In genomic region chr14:90276627-90277367, GRCh38 we compare ENCODE assay signal across 13 cellular contexts. TPM values are rescaled to one million over a fixed set of nuclear protein-coding genes. Genes with fewer than 3 reads are reported as not detected.
DNase-seq lines count a peak whose midpoint lies in the region; ATAC-seq and TF ChIP-seq lines count a peak whose summit lies in the region.
"Had no signal": no experiment of that assay in that cellular context is flagged by ENCODE, and none has a peak within 500 bp of the region (broad histone marks: within the 10 kb centered on the region; RNA-seq: fewer than 3 reads in every experiment).

No MANE protein-coding gene starts in this region.

- TF ChIP-seq POLR2A in NB4 (IDR thresholded peaks at IDR 0.05; ENCODE audit: extremely low read depth, insufficient read length) = no peak

- ATAC-seq in GM18870 (IDR thresholded peaks at IDR 0.05; ENCODE audit: unreplicated experiment) (no peak), aorta (ENCODE audit: low FRiP score) (no peak)
- ATAC-seq: naive thymus-derived CD8-positive, alpha-beta T cell had no signal

- intact Hi-C loops in activated CD4-positive, alpha-beta T cell treated with anti-CD3 and anti-CD28 coated beads, Interleukin-2, amount 10 ng/mL, durations not matched to agents 24 days and 14 days (cut with micrococcal nuclease) = loop anchor here (5.0 kb wide), 1 partner anchor 106 kb away; no protein-coding TSS in a partner anchor
- intact Hi-C loops in aorta (cut with DNase I) = no loop called here

- H3K27me3 ChIP-seq in osteoblast (ENCODE audit: insufficient read depth, low read length) = no peaks in the 10 kb centered on the region
- no peaks in the 10 kb centered on the region for H3K27me3 ChIP-seq in aorta (ENCODE audit: control insufficient read depth in 1 of 2, insufficient read depth in 2 of 2, low read length in 1 of 2)

- H3K36me3 ChIP-seq in osteoblast (ENCODE audit: insufficient read depth, low read length) (peaks cover 40% of the 10 kb centered on the region), aorta (ENCODE audit: control insufficient read depth in 1 of 2, insufficient read depth in 2 of 2, low read length in 1 of 2) (peaks cover 0 to 4% of the 10 kb centered on the region in 2 donors)

- no peak overlapping the region for H2AFZ ChIP-seq in osteoblast (ENCODE audit: low read length)

- no peaks in the 10 kb centered on the region for H3K27me3 Mint-ChIP-seq in activated CD4-positive, alpha-beta T cell treated with anti-CD3 and anti-CD28 coated beads, Interleukin-2, amount 10 ng/mL, durations not matched to agents 24 days and 14 days
- no peaks in the 10 kb centered on the region for H3K27me3 Mint-ChIP-seq in chondrocyte (ENCODE audit: low read depth)
- H3K27me3 Mint-ChIP-seq: B cell; naive thymus-derived CD8-positive, alpha-beta T cell; stimulated activated naive CD8-positive, alpha-beta T cell treated with anti-CD3 and anti-CD28 coated beads, Interleukin-15, Interleukin-2, amounts not matched to agents 100 ng/mL and 50 ng/mL, for 24 hours had no signal

- peak overlapping the region; percentile 91 for H3K27ac ChIP-seq in osteoblast (ENCODE audit: low read depth, low read length)
- no peak overlapping the region for H3K27ac ChIP-seq in aorta (ENCODE audit: low read depth in 1 of 2, low read length in 2 of 2)

- peaks cover 33% of the 10 kb centered on the region for H3K36me3 Mint-ChIP-seq in activated CD4-positive, alpha-beta T cell treated with anti-CD3 and anti-CD28 coated beads, Interleukin-2, amount 10 ng/mL, durations not matched to agents 24 days and 14 days (ENCODE audit: low read depth)
- peaks cover 10% of the 10 kb centered on the region for H3K36me3 Mint-ChIP-seq in chondrocyte (ENCODE audit: low read depth)

- H3K9me3 ChIP-seq in osteoblast (ENCODE audit: low read depth, low read length) (no peaks in the 10 kb centered on the region), aorta (ENCODE audit: control insufficient read depth, low read length) (no peaks in the 10 kb centered on the region)

- peaks cover 16% of the 10 kb centered on the region for H3K4me1 Mint-ChIP-seq in activated CD4-positive, alpha-beta T cell treated with anti-CD3 and anti-CD28 coated beads, Interleukin-2, amount 10 ng/mL, durations not matched to agents 24 days and 14 days
- peaks cover 54% of the 10 kb centered on the region for H3K4me1 Mint-ChIP-seq in chondrocyte (ENCODE audit: low read depth)
- H3K4me1 Mint-ChIP-seq: B cell had no signal

- DNase-seq in activated CD4-positive, alpha-beta T cell treated with anti-CD3 and anti-CD28 coated beads, Interleukin-2, amount 10 ng/mL, durations not matched to agents 24 days and 14 days = no peak
- no peak for DNase-seq in activated CD4-positive, alpha-beta T cell treated with anti-CD3 and anti-CD28 coated beads for 4 hours
- peak; percentile 14 for DNase-seq in NB4 (ENCODE audit: low read depth)
- no peak for DNase-seq in chondrocyte (ENCODE audit: low spot score)
- peak; percentile 82 for DNase-seq in osteoblast (ENCODE audit: insufficient read length, low spot score, missing footprints)
- no peak for DNase-seq in ACHN
- no peak for DNase-seq in aorta
- DNase-seq: naive thymus-derived CD8-positive, alpha-beta T cell; NCI-H2029; stimulated activated CD4-positive, alpha-beta T cell treated with anti-CD3 and anti-CD28 coated beads, Interleukin-12 subunit alpha, Interleukin-12 subunit beta, amount 100 ng/mL, for 4 hours had no signal

- no peaks in the 10 kb centered on the region for H3K9me3 Mint-ChIP-seq in activated CD4-positive, alpha-beta T cell treated with anti-CD3 and anti-CD28 coated beads, Interleukin-2, amount 10 ng/mL, durations not matched to agents 24 days and 14 days
- H3K9me3 Mint-ChIP-seq in chondrocyte (ENCODE audit: low read depth) = no peaks in the 10 kb centered on the region
- H3K9me3 Mint-ChIP-seq: naive thymus-derived CD8-positive, alpha-beta T cell; stimulated activated naive CD8-positive, alpha-beta T cell treated with anti-CD3 and anti-CD28 coated beads, Interleukin-15, Interleukin-2, amounts not matched to agents 100 ng/mL and 50 ng/mL, for 24 hours had no signal

- in situ Hi-C loops in ACHN (cut with HindIII; ENCODE audit: low pct_ligation_motif_present, low pct_unique_long_range_greater_than_20kb, low sequenced_read_pairs) = no loop called here

- 72 to 78% methylated on average over 19 of the region's 19 CpGs for WGBS in aorta, 2 donors

- H3K4me1 ChIP-seq in osteoblast (ENCODE audit: insufficient read depth, low read length) (peaks cover 42% of the 10 kb centered on the region), aorta (ENCODE audit: control insufficient read depth in 1 of 2, insufficient read depth in 2 of 2, low read length in 2 of 2) (no peaks in the 10 kb centered on the region)

- no peaks in the 10 kb centered on the region for H3K79me2 ChIP-seq in osteoblast (ENCODE audit: insufficient read depth, low read length)

- H4K20me1 ChIP-seq in osteoblast (ENCODE audit: insufficient read depth, low read length) = no peaks in the 10 kb centered on the region

- H3K4me2 ChIP-seq in osteoblast (ENCODE audit: insufficient read depth, low read length) = no peak overlapping the region

- H3K4me3 Mint-ChIP-seq in activated CD4-positive, alpha-beta T cell treated with anti-CD3 and anti-CD28 coated beads, Interleukin-2, amount 10 ng/mL, durations not matched to agents 24 days and 14 days = no peak overlapping the region
- no peak overlapping the region for H3K4me3 Mint-ChIP-seq in chondrocyte (ENCODE audit: unreplicated experiment)
- H3K4me3 Mint-ChIP-seq: B cell; naive thymus-derived CD8-positive, alpha-beta T cell; stimulated activated naive CD8-positive, alpha-beta T cell treated with anti-CD3 and anti-CD28 coated beads, Interleukin-15, Interleukin-2, amounts not matched to agents 100 ng/mL and 50 ng/mL, for 24 hours had no signal

- H3K27ac Mint-ChIP-seq in activated CD4-positive, alpha-beta T cell treated with anti-CD3 and anti-CD28 coated beads, Interleukin-2, amount 10 ng/mL, durations not matched to agents 24 days and 14 days = peak overlapping the region; percentile 63
- peak overlapping the region; percentile 98 for H3K27ac Mint-ChIP-seq in chondrocyte (ENCODE audit: unreplicated experiment)
- H3K27ac Mint-ChIP-seq: B cell; stimulated activated naive CD8-positive, alpha-beta T cell treated with anti-CD3 and anti-CD28 coated beads, Interleukin-15, Interleukin-2, amounts not matched to agents 100 ng/mL and 50 ng/mL, for 24 hours had no signal

- no peak for TF ChIP-seq CTCF in NB4 (IDR thresholded peaks at IDR 0.05; ENCODE audit: low read depth, low read length)
- TF ChIP-seq CTCF in chondrocyte (IDR thresholded peaks at IDR 0.05) = no peak
- no peak for TF ChIP-seq CTCF in osteoblast (IDR thresholded peaks at IDR 0.05; ENCODE audit: extremely low read depth, low read depth, low read length)

- H3K4me3 ChIP-seq in NB4 (ENCODE audit: low read depth, low read length) (no peak overlapping the region), osteoblast (ENCODE audit: insufficient read depth, low read length) (no peak overlapping the region), aorta (ENCODE audit: low read length in 2 of 2) (no peak overlapping the region)

RNA-seq across cellular contexts. Expression of gene PSMC1, which starts 20.4 kb away (rescaled TPM):
- 170 and 185 TPM in 2 replicates for total RNA-seq in activated CD4-positive, alpha-beta T cell treated with anti-CD3 and anti-CD28 coated beads, Interleukin-2, amount 10 ng/mL, durations not matched to agents 24 days and 14 days
- 78.6 to 97.6 TPM (median 79.3 TPM) in 3 replicates for total RNA-seq in chondrocyte
- total RNA-seq in osteoblast = 94.8 and 101 TPM in 2 replicates
- total RNA-seq in aorta = 10 to 100 TPM; 67.3 to 82.8 TPM
- polyA plus RNA-seq in aorta = 100 to 1,000 TPM; 173 to 184 TPM

RNA-seq across cellular contexts. Expression of gene NRDE2, which starts 54.9 kb away (rescaled TPM):
- 22.1 and 22.8 TPM in 2 replicates for total RNA-seq in activated CD4-positive, alpha-beta T cell treated with anti-CD3 and anti-CD28 coated beads, Interleukin-2, amount 10 ng/mL, durations not matched to agents 24 days and 14 days
- total RNA-seq in chondrocyte (16.1 to 17.8 TPM (median 16.8 TPM) in 3 replicates), osteoblast (10.3 and 11.2 TPM in 2 replicates), aorta (10 to 100 TPM; 20.4 to 28.5 TPM)
- 10 to 100 TPM in 1 of 2 donors, 1 to 10 TPM in 1; 3.4 to 16.1 TPM for polyA plus RNA-seq in aorta

Comparison
In these comparisons a context has a peak if more than half of its experiments do, and no peak if none do; other contexts are left out.
1. DNase-seq: peak in NB4 (single experiment) and osteoblast (single experiment); none in activated CD4-positive, alpha-beta T cell treated with anti-CD3 and anti-CD28 coated beads, Interleukin-2, amount 10 ng/mL, durations not matched to agents 24 days and 14 days (single experiment), activated CD4-positive, alpha-beta T cell treated with anti-CD3 and anti-CD28 coated beads for 4 hours (0 of 2), chondrocyte (single experiment), ACHN (single experiment) and aorta (0 of 2).